ENCODE assay signal across 16 cellular contexts in the genomic region with DNA sequence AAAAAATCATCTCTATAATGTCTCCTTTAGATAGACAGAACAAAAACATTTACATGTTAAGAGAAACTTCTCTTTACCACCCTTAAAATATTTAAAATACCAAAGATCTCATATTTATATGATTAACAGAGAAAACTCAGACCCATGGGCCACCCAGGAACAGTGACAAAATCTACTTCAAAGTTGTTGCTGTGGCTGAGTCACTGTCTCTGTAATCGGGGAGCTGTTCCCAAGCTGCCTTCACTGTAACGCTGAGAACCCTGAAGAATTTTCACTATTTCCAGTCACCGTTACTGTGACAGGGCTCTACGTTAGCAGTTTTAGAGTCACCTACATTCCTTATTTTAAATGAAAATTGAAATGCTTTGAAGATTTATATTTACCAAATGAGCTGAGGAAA. TPM values are rescaled to one million over a fixed set of nuclear protein-coding genes. Genes with fewer than 3 reads are reported as not detected.
DNase-seq lines count a peak whose midpoint lies in the region; ATAC-seq, FAIRE-seq and TF ChIP-seq lines count a peak whose summit lies in the region.
"Had no signal": no experiment of that assay in that cellular context is flagged by ENCODE, and none has a peak within 500 bp of the region (broad histone marks: within the 10 kb centered on the region; RNA-seq: fewer than 3 reads in every experiment).

No MANE protein-coding gene starts in this region.

- no peaks in the 10 kb centered on the region for H3K36me3 ChIP-seq in OCI-LY3 (replicated peaks; ENCODE audit: low read depth, low read length)
- H3K36me3 ChIP-seq in K562 (ENCODE audit: control insufficient read depth, insufficient read depth, low read length), result no peaks in the 10 kb centered on the region
- H3K36me3 ChIP-seq in psoas muscle (ENCODE audit: insufficient read depth in 1 of 2, low read depth in 1 of 2), result no peaks in the 10 kb centered on the region
- no peaks in the 10 kb centered on the region for H3K36me3 ChIP-seq in mucosa of descending colon (ENCODE audit: low read depth)
- H3K36me3 ChIP-seq in OCI-LY7 (ENCODE audit: insufficient read depth, low read length), result no peaks in the 10 kb centered on the region
- H3K36me3 ChIP-seq: BE2C had no signal

- no peak overlapping the region for H3K27ac ChIP-seq in OCI-LY3 (ENCODE audit: low read length)
- no peak overlapping the region for H3K27ac ChIP-seq in K562 (ENCODE audit: extremely low read depth, low read depth, low read length)
- peak overlapping the region; percentile 69 for H3K27ac ChIP-seq in psoas muscle
- H3K27ac ChIP-seq in OCI-LY7 (ENCODE audit: low read depth, low read length, poor library complexity, severe bottlenecking), result no peak overlapping the region
- H3K27ac ChIP-seq: A549, C4-2B had no signal

- ATAC-seq in K562 (peak; percentile 33; the same call in 1 of the 3 replicates), psoas muscle (peak in 3 of 4 donors; percentile 35 to 73 (median 68)), mucosa of descending colon (no peak)

- H4K20me1 ChIP-seq in OCI-LY3 (ENCODE audit: insufficient read depth, low read length) (no peaks in the 10 kb centered on the region), K562 (replicated peaks; ENCODE audit: control insufficient read depth, insufficient read depth, low read length) (no peaks in the 10 kb centered on the region), OCI-LY7 (ENCODE audit: insufficient read depth, low read length) (no peaks in the 10 kb centered on the region)

- 3% methylated on average over 4 of the region's 4 CpGs for WGBS in K562 (ENCODE audit: insufficient coverage, low coverage, missing lambda C conversion rate)
- WGBS in psoas muscle, 3 donors, result 21 to 29% (median 25%) methylated on average over 4 of the region's 4 CpGs

- no peaks in the 10 kb centered on the region for H3K9me1 ChIP-seq in K562 (ENCODE audit: control insufficient read depth, insufficient read depth, low read length)

- CTCF ChIA-PET in K562 (lab: Yijun Ruan, JAX; ENCODE audit: low intra/inter-chr PET ratio) (interaction anchor here (1.5 to 2.8 kb wide), 2 partner anchors 77 to 246 kb away, joined by 6 to 24 read pairs; no protein-coding TSS in a partner anchor), OCI-LY7 (lab: Charles Lee; ENCODE audit: unreplicated experiment) (interaction anchor here (0.9 to 1.0 kb wide), 2 partner anchors 9 to 44 kb away, joined by 3 to 4 read pairs; partner anchors contain the start of gene DAPP1)

- no peaks in the 10 kb centered on the region for H3K27me3 ChIP-seq in OCI-LY3 (ENCODE audit: low read depth, low read length)
- peaks cover 4 to 24% of the 10 kb centered on the region in 2 experiments; a peak in 3 of 5 replicates for H3K27me3 ChIP-seq in K562 (ENCODE audit: control insufficient read depth in 2 of 2, insufficient read depth in 2 of 2, low read length in 2 of 2)
- H3K27me3 ChIP-seq in psoas muscle (ENCODE audit: insufficient read depth in 3 of 3, low read length in 2 of 3), result no peaks in the 10 kb centered on the region

- DNase-seq in K562 (ENCODE audit: extremely low read depth in 1 of 4, low spot score in 3 of 4) (no peak), psoas muscle (no peak), posterior cingulate gyrus (no peak), mucosa of descending colon (no peak), OCI-LY7 (ENCODE audit: low spot score) (no peak), DMS114 treated with DMSO at 0.1 percent for 48 hours (lab: John Stamatoyannopoulos, UW; ENCODE audit: unreplicated experiment) (no peak)
- DNase-seq: DMS79 treated with DMSO at 0.1 percent for 48 hours had no signal

- no peak for TF ChIP-seq EP300 in K562 (IDR thresholded peaks at IDR 0.05; ENCODE audit: low read length)

- no peaks in the 10 kb centered on the region for H3K9me2 ChIP-seq in OCI-LY7 (ENCODE audit: insufficient read depth, low read length)

- H3K4me2 ChIP-seq in OCI-LY3 (ENCODE audit: low read length), result peak overlapping the region; percentile 87; the same call in 1 of the 2 replicates
- no peak overlapping the region for H3K4me2 ChIP-seq in K562 (ENCODE audit: insufficient read depth, low read length)
- no peak overlapping the region for H3K4me2 ChIP-seq in OCI-LY7 (ENCODE audit: low read length)
- H3K4me2 ChIP-seq: A549, GM23338 had no signal

- BruUV-seq in K562 (replicated peaks; lab: Mats Ljungman, UMichigan) (no TSS peak), OCI-LY7 (replicated peaks; lab: Mats Ljungman, UMichigan) (no TSS peak)

- H3K4me3 ChIP-seq in OCI-LY3 (ENCODE audit: low read length), result no peak overlapping the region
- H3K4me3 ChIP-seq in K562, result no peak overlapping the region
- no peak overlapping the region for H3K4me3 ChIP-seq in psoas muscle
- H3K4me3 ChIP-seq in mucosa of descending colon, result no peak overlapping the region
- H3K4me3 ChIP-seq in OCI-LY7 (ENCODE audit: low read depth, low read length, poor library complexity, severe bottlenecking), result no peak overlapping the region
- H3K4me3 ChIP-seq: A549, GM23338 had no signal

- H3K79me2 ChIP-seq in OCI-LY3 (ENCODE audit: low read length), result no peaks in the 10 kb centered on the region
- H3K79me2 ChIP-seq in K562 (ENCODE audit: control insufficient read depth, insufficient read depth, low read length), result no peaks in the 10 kb centered on the region
- H3K79me2 ChIP-seq in OCI-LY7 (ENCODE audit: insufficient read depth, low read depth, low read length), result no peaks in the 10 kb centered on the region

- H3K4me1 ChIP-seq in OCI-LY3 (ENCODE audit: low read length) (peaks cover 28% of the 10 kb centered on the region), K562 (replicated peaks in 1 of 2; ENCODE audit: control insufficient read depth in 2 of 2, insufficient read depth in 2 of 2, low read length in 2 of 2) (no peaks in the 10 kb centered on the region; a peak in 1 of 5 replicates), psoas muscle (peaks cover 38% of the 10 kb centered on the region), mucosa of descending colon (ENCODE audit: low read depth) (no peaks in the 10 kb centered on the region), OCI-LY7 (ENCODE audit: insufficient read depth, low read length, poor library complexity, severe bottlenecking) (peaks cover 61% of the 10 kb centered on the region)
- H3K4me1 ChIP-seq: A549, BE2C had no signal

- POLR2A ChIA-PET in K562 (lab: Yijun Ruan, JAX), result interaction anchor here (0.7 to 1.3 kb wide), 2 partner anchors 9 to 11 kb away, joined by 3 to 5 read pairs; no protein-coding TSS in a partner anchor
- POLR2A ChIA-PET in OCI-LY7 (lab: Charles Lee), result interaction anchor here (0.6 to 3.5 kb wide), 8 partner anchors 10 to 880 kb away, joined by 3 to 22 read pairs (median 8); partner anchors contain the start of genes DAPP1 and TRMT10A

- H3K9ac ChIP-seq in OCI-LY3 (ENCODE audit: low read length), result no peak overlapping the region
- H3K9ac ChIP-seq in K562 (ENCODE audit: insufficient read depth in 1 of 2, low read depth in 2 of 2, low read length in 2 of 2), result no peak overlapping the region

- no peak for TF ChIP-seq CTCF in OCI-LY3 (IDR thresholded peaks at IDR 0.05; ENCODE audit: low read depth, low read length)
- TF ChIP-seq CTCF in K562 (IDR thresholded peaks at IDR 0.05 in 2 of 3, conservative IDR thresholded peaks at IDR 0.05 in 1 of 3; ENCODE audit: insufficient read depth in 2 of 3, low read depth in 1 of 3, low read length in 3 of 3), result no peak
- no peak for TF ChIP-seq CTCF in psoas muscle (IDR thresholded peaks at IDR 0.05)
- TF ChIP-seq CTCF in mucosa of descending colon (IDR thresholded peaks at IDR 0.05), result no peak
- TF ChIP-seq CTCF in OCI-LY7 (conservative IDR thresholded peaks at IDR 0.05; ENCODE audit: low read length), result no peak

- in situ Hi-C loops in K562 (cut with MboI), result no loop called here

- TF ChIP-seq POLR2A in K562 (conservative IDR thresholded peaks at IDR 0.05), result no peak

- H2AFZ ChIP-seq in OCI-LY3 (ENCODE audit: low read depth, low read length) (peak overlapping the region; percentile 83), K562 (ENCODE audit: low read depth, low read length) (no peak overlapping the region), OCI-LY7 (ENCODE audit: low read length) (no peak overlapping the region)
- H2AFZ ChIP-seq: GM23338 had no signal

- no peak for FAIRE-seq in K562 (lab: Jason Lieb, UNC)
- FAIRE-seq: A549 had no signal

- TF ChIP-seq RAD21 in K562 (CRISPR knock-in tag; conservative IDR thresholded peaks at IDR 0.05 in 1 of 2, IDR thresholded peaks at IDR 0.05 in 1 of 2), result no peak

- H3K9me3 ChIP-seq in OCI-LY3 (ENCODE audit: insufficient read depth, low read length), result no peaks in the 10 kb centered on the region
- no peaks in the 10 kb centered on the region for H3K9me3 ChIP-seq in K562 (replicated peaks; ENCODE audit: control insufficient read depth, insufficient read depth, low read depth, low read length)
- H3K9me3 ChIP-seq in psoas muscle, result no peaks in the 10 kb centered on the region
- H3K9me3 ChIP-seq in mucosa of descending colon, result no peaks in the 10 kb centered on the region
- no peaks in the 10 kb centered on the region for H3K9me3 ChIP-seq in OCI-LY7 (ENCODE audit: low read length)
- H3K9me3 ChIP-seq: A549, BE2C had no signal

- intact Hi-C loops in K562 (cut with micrococcal nuclease) (loop anchor here (1.0 to 5.0 kb wide), 5 partner anchors 83 to 400 kb away; no protein-coding TSS in a partner anchor), psoas muscle (cut with DNase I) (loop anchor here (1.0 to 5.0 kb wide), 4 partner anchors 85 to 247 kb away; no protein-coding TSS in a partner anchor), posterior cingulate gyrus (cut with DNase I) (no loop called here), mucosa of descending colon (cut with DNase I, micrococcal nuclease) (loop anchor here in 1 of 2 donors (5.0 kb wide), 1 partner anchor 245 kb away; the partner anchor contains the start of gene TRMT10A), OCI-LY7 (cut with micrococcal nuclease; ENCODE audit: unreplicated experiment) (loop anchor here (1.0 to 10.0 kb wide), 5 partner anchors 78 to 720 kb away; partner anchors contain the start of gene ADH5)

RNA-seq across cellular contexts. Expression of gene DAPP1, which starts 9.0 kb away (rescaled TPM):
- total RNA-seq in K562 (2011; cell fraction: chromatin; rRNA removed; ENCODE audit: low replicate concordance), result 0.95 and 1.5 TPM in 2 replicates
- 0.83 and 0.92 TPM in 2 replicates for total RNA-seq in K562 (2011; cell fraction: nucleolus; rRNA removed)
- 0.59 and 1.6 TPM in 2 replicates for total RNA-seq in K562 (2011; cell fraction: nucleoplasm; rRNA removed)
- total RNA-seq in K562 (2014; rRNA removed) (1.1 and 2.2 TPM in 2 replicates), K562 (2014; rRNA removed; fragmentation: Illumina TruSeq; extraction: Trizol) (4.0 and 5.2 TPM in 2 replicates), K562 (2015; rRNA removed; fragmentation: Illumina TruSeq; extraction: Trizol) (3.7 and 4.2 TPM in 2 replicates), K562 (2021) (2.0 and 2.2 TPM in 2 replicates), psoas muscle (1 to 10 TPM in 2 of 4 donors, under 1 TPM in 2; 0.46 to 1.3 (median 0.76) TPM), mucosa of descending colon (1 to 10 TPM; 1.3 to 4.6 (median 1.7) TPM), OCI-LY7 (2022) (69.8 and 71.9 TPM in 2 replicates)
- polyA plus RNA-seq in K562 (2011; rRNA removed) (1.4 and 1.9 TPM in 2 replicates), K562 (2014; fragmentation: Illumina TruSeq; extraction: Trizol) (3.1 and 3.6 TPM in 2 replicates), K562 (2014; fragmentation: Nextera tagmentation; extraction: Ambion mirVana) (1 to 10 TPM; 6.4 to 7.2 TPM), K562 (2014; rRNA removed) (2.9 and 3.4 TPM in 2 replicates), psoas muscle (under 1 TPM; 0.06 to 0.53 (median 0.18) TPM)
- polyA plus RNA-seq in K562 (2011; cell fraction: cytosol; rRNA removed), result 0.47 and 0.51 TPM in 2 replicates
- 0.56 and 0.78 TPM in 2 replicates for polyA plus RNA-seq in K562 (2011; cell fraction: nucleus; rRNA removed)
- polyA plus RNA-seq in K562 (2012), result 3.2 and 5.8 TPM in 2 replicates
- 1.4 and 2.4 TPM in 2 replicates for polyA minus RNA-seq in K562 (2011; rRNA and poly(A)+ RNA removed)
- polyA minus RNA-seq in K562 (2011; cell fraction: cytosol; rRNA and poly(A)+ RNA removed), result 0.57 and 0.91 TPM in 2 replicates
- polyA minus RNA-seq in K562 (2011; cell fraction: nucleus; rRNA and poly(A)+ RNA removed), result 0.56 and 0.94 TPM in 2 replicates
- total RNA-seq in OCI-LY7 (2014; rRNA removed; shearing (Covaris generic)), result 55.7 and 57.3 TPM in 2 replicates
- total RNA-seq: GM23338, H7, HepG2, HT1080 had no signal
- polyA plus RNA-seq: AG04450, GM23338, HepG2 had no signal

Comparison
In these comparisons a context has a peak if more than half of its experiments do, and no peak if none do; other contexts are left out.
1. RNA of gene DAPP1, which starts 9.0 kb away (total RNA-seq): 55.7 to 71.9 TPM in OCI-LY7; 0.59 to 5.2 TPM in K562, 1.3 to 4.6 TPM in mucosa of descending colon and 0.46 to 1.3 TPM in psoas muscle; every median in the first group is over 4 times any median in the second.